9 cellular contexts compared by ENCODE assay signal in genomic region chr11:65927904-65928397, GRCh38. TPM values are rescaled to one million over a fixed set of nuclear protein-coding genes. Genes with fewer than 3 reads are reported as not detected.
DNase-seq lines count a peak whose midpoint lies in the region; ATAC-seq lines count a peak whose summit lies in the region.
"Had no signal": no experiment of that assay in that cellular context is flagged by ENCODE, and none has a peak within 500 bp of the region (broad histone marks: within the 10 kb centered on the region; RNA-seq: fewer than 3 reads in every experiment).

No MANE protein-coding gene starts in this region.

- ATAC-seq in GM19025 (IDR thresholded peaks at IDR 0.05; ENCODE audit: low read depth, unreplicated experiment): peak; percentile 77
- ATAC-seq in left cardiac atrium: peak; percentile 24 to 39

- H3K36me3 ChIP-seq in HUES64 (ENCODE audit: insufficient read depth, low read length): peaks cover 6% of the 10 kb centered on the region

- peak overlapping the region; percentile 35; the same call in 1 of the 2 replicates for H3K27ac ChIP-seq in HUES64 (ENCODE audit: low read depth, low read length)
- H3K27ac ChIP-seq: SK-N-MC had no signal

- no peak overlapping the region for H3K4me3 ChIP-seq in HUES64 (ENCODE audit: low read length)
- H3K4me3 ChIP-seq: SK-N-MC had no signal

- intact Hi-C loops in left cardiac atrium (cut with DNase I): no loop called here

- DNase-seq in activated CD4-positive, alpha-beta T cell treated with anti-CD3 and anti-CD28 coated beads, Interleukin-2, amount 50 U/mL, for 48 hours: peak; percentile 71 to 77
- DNase-seq in left cardiac atrium: no peak
- peak; percentile 52 to 61 for DNase-seq in stimulated activated CD8-positive, alpha-beta memory T cell treated with anti-CD3 and anti-CD28 coated beads, Interleukin-2, amount 100 ng/mL, for 1 hour (ENCODE audit: low read depth in 2 of 2)
- DNase-seq in NCI-H2227 treated with DMSO at 0.1 percent for 48 hours (lab: John Stamatoyannopoulos, UW): no peak
- no peak for DNase-seq in SHP77 treated with DMSO at 0.1 percent for 48 hours (lab: John Stamatoyannopoulos, UW)
- no peak for DNase-seq in HuH-7 (ENCODE audit: low spot score)

- H3K9me3 ChIP-seq in HUES64 (ENCODE audit: insufficient read depth, low read depth, low read length): no peaks in the 10 kb centered on the region

- 79% methylated on average over 9 of the region's 9 CpGs for WGBS in HUES64

- no peaks in the 10 kb centered on the region for H3K27me3 ChIP-seq in HUES64 (ENCODE audit: insufficient read depth, low read length)

- H3K9ac ChIP-seq in HUES64 (ENCODE audit: low read depth, low read length): peak overlapping the region; percentile 41; the same call in 1 of the 2 replicates

- H3K4me1 ChIP-seq in HUES64 (ENCODE audit: insufficient read depth, low read length): peaks cover 11% of the 10 kb centered on the region; the same call in 1 of the 2 replicates

RNA-seq across cellular contexts. Expression of gene DRAP1, which starts 8.7 kb away (rescaled TPM):
- polyA plus RNA-seq in HUES64 (2013, experiment 1 of 2): 87.0 TPM
- 93.0 TPM for polyA plus RNA-seq in HUES64 (2013, experiment 2 of 2)
- 10 to 100 TPM; 80.6 to 86.8 TPM for total RNA-seq in left cardiac atrium

RNA-seq across cellular contexts. Expression of gene C11orf68, which starts 9.1 kb away (rescaled TPM):
- 17.7 TPM for polyA plus RNA-seq in HUES64 (2013, experiment 1 of 2)
- 19.4 TPM for polyA plus RNA-seq in HUES64 (2013, experiment 2 of 2)
- 10 to 100 TPM; 29.9 to 31.8 TPM for total RNA-seq in left cardiac atrium

RNA-seq across cellular contexts. Expression of gene TSGA10IP, which starts 17.3 kb away (rescaled TPM):
- 2.3 TPM for polyA plus RNA-seq in HUES64 (2013, experiment 1 of 2)
- polyA plus RNA-seq in HUES64 (2013, experiment 2 of 2): 3.6 TPM
- total RNA-seq in left cardiac atrium: not detected

RNA-seq across cellular contexts. Expression of gene FOSL1, which starts 27.8 kb away (rescaled TPM):
- 15.0 TPM for polyA plus RNA-seq in HUES64 (2013, experiment 1 of 2)
- polyA plus RNA-seq in HUES64 (2013, experiment 2 of 2): 12.0 TPM
- total RNA-seq in left cardiac atrium: 10 to 100 TPM in 1 of 2 donors, 1 to 10 TPM in 1; 1.3 to 11.1 TPM

RNA-seq across cellular contexts. Expression of gene SART1, which starts 33.6 kb away (rescaled TPM):
- 42.6 TPM for polyA plus RNA-seq in HUES64 (2013, experiment 1 of 2)
- 45.3 TPM for polyA plus RNA-seq in HUES64 (2013, experiment 2 of 2)
- total RNA-seq in left cardiac atrium: 10 to 100 TPM; 31.2 to 31.6 TPM

Comparison
In these comparisons a context has a peak if more than half of its experiments do, and no peak if none do; other contexts are left out.
1. DNase-seq: peak in activated CD4-positive, alpha-beta T cell treated with anti-CD3 and anti-CD28 coated beads, Interleukin-2, amount 50 U/mL, for 48 hours (2 of 2) and stimulated activated CD8-positive, alpha-beta memory T cell treated with anti-CD3 and anti-CD28 coated beads, Interleukin-2, amount 100 ng/mL, for 1 hour (2 of 2); none in left cardiac atrium (single experiment), NCI-H2227 treated with DMSO at 0.1 percent for 48 hours (single experiment), SHP77 treated with DMSO at 0.1 percent for 48 hours (single experiment) and HuH-7 (single experiment).